Comparison of ENCODE assay signal across 14 cellular contexts in genomic region chr2:84912984-84913383, GRCh38. TPM values are rescaled to one million over a fixed set of nuclear protein-coding genes. Genes with fewer than 3 reads are reported as not detected.
DNase-seq lines count a peak whose midpoint lies in the region; ATAC-seq and TF ChIP-seq lines count a peak whose summit lies in the region.
"Had no signal": no experiment of that assay in that cellular context is flagged by ENCODE, and none has a peak within 500 bp of the region (broad histone marks: within the 10 kb centered on the region; RNA-seq: fewer than 3 reads in every experiment).

No MANE protein-coding gene starts in this region.

- peak; percentile 30 for DNase-seq in right atrium auricular region (ENCODE audit: low spot score)
- DNase-seq in right cardiac atrium: no peak
- DNase-seq in colonic mucosa: peak; percentile 21
- DNase-seq in mucosa of descending colon: peak in 1 of 3 donors; percentile 41
- DNase-seq: BE2C; CD4-positive, alpha-beta memory T cell; DMS79; H7 had no signal

- H3K36me3 ChIP-seq in right atrium auricular region (no peaks in the 10 kb centered on the region), colonic mucosa (no peaks in the 10 kb centered on the region), mucosa of descending colon (ENCODE audit: low read depth) (no peaks in the 10 kb centered on the region)
- H3K36me3 ChIP-seq: BE2C had no signal

- intact Hi-C loops in right cardiac atrium (cut with DNase I): no loop called here
- intact Hi-C loops in colonic mucosa (cut with DNase I): no loop called here
- intact Hi-C loops in mucosa of descending colon (cut with DNase I, micrococcal nuclease): no loop called here

- TF ChIP-seq CTCF in right atrium auricular region (IDR thresholded peaks at IDR 0.05) (no peak), colonic mucosa (IDR thresholded peaks at IDR 0.05) (no peak), mucosa of descending colon (IDR thresholded peaks at IDR 0.05) (no peak)

- H3K9me3 ChIP-seq in right atrium auricular region (no peaks in the 10 kb centered on the region), right cardiac atrium (ENCODE audit: control insufficient read depth, low read length) (no peaks in the 10 kb centered on the region), colonic mucosa (no peaks in the 10 kb centered on the region), mucosa of descending colon (no peaks in the 10 kb centered on the region)
- H3K9me3 ChIP-seq: A549, BE2C had no signal

- H3K27me3 ChIP-seq in right atrium auricular region (no peaks in the 10 kb centered on the region), right cardiac atrium (ENCODE audit: control insufficient read depth, insufficient read depth) (no peaks in the 10 kb centered on the region), colonic mucosa (no peaks in the 10 kb centered on the region)
- H3K27me3 ChIP-seq: BE2C had no signal

- no peak overlapping the region for H3K27ac ChIP-seq in right atrium auricular region
- H3K27ac ChIP-seq in right cardiac atrium (ENCODE audit: low read length): no peak overlapping the region
- H3K27ac ChIP-seq in colonic mucosa: no peak overlapping the region
- H3K27ac ChIP-seq: A549, C4-2B had no signal

- ATAC-seq in right cardiac atrium: no peak
- ATAC-seq in mucosa of descending colon: peak; percentile 88
- ATAC-seq in esophagus mucosa: no peak
- no peak for ATAC-seq in GM19452 (IDR thresholded peaks at IDR 0.05; ENCODE audit: unreplicated experiment)
- ATAC-seq: A549, GM12878, GM23338 had no signal

- no peak overlapping the region for H3K4me3 ChIP-seq in right atrium auricular region
- no peak overlapping the region for H3K4me3 ChIP-seq in right cardiac atrium (ENCODE audit: low read length)
- no peak overlapping the region for H3K4me3 ChIP-seq in colonic mucosa
- no peak overlapping the region for H3K4me3 ChIP-seq in mucosa of descending colon
- H3K4me3 ChIP-seq: A549, GM12878, GM23338 had no signal

- 94% methylated on average over 4 of the region's 4 CpGs for WGBS in right cardiac atrium

- H3K4me1 ChIP-seq in right atrium auricular region: no peaks in the 10 kb centered on the region
- H3K4me1 ChIP-seq in right cardiac atrium (ENCODE audit: control insufficient read depth, insufficient read depth, low read length): no peaks in the 10 kb centered on the region
- no peaks in the 10 kb centered on the region for H3K4me1 ChIP-seq in colonic mucosa
- peaks cover 9% of the 10 kb centered on the region for H3K4me1 ChIP-seq in mucosa of descending colon (ENCODE audit: low read depth)
- H3K4me1 ChIP-seq: BE2C had no signal

- H3K9ac ChIP-seq in colonic mucosa (ENCODE audit: low read depth in 2 of 2, low read length in 2 of 2): no peak overlapping the region

RNA-seq across cellular contexts. Expression of gene TMSB10, which starts 7.5 kb away (rescaled TPM):
- total RNA-seq in right atrium auricular region (1,000 to 10,000 TPM; 1,113 to 1,769 TPM), right cardiac atrium (100 to 1,000 TPM; 341 to 630 (median 483) TPM), colonic mucosa (1,000 to 10,000 TPM; 2,226 to 3,150 TPM), mucosa of descending colon (1,000 to 10,000 TPM in 2 of 3 donors, 100 to 1,000 TPM in 1; 798 to 2,724 (median 1,605) TPM), esophagus mucosa (1,660 TPM)
- 805 TPM for polyA plus RNA-seq in right cardiac atrium

RNA-seq across cellular contexts. Expression of gene TRABD2A, which starts 32.1 kb away (rescaled TPM):
- total RNA-seq in right atrium auricular region (1 to 10 TPM; 1.2 to 1.7 TPM), right cardiac atrium (1 to 10 TPM in 1 of 4 donors, under 1 TPM in 3; 0.29 to 1.3 (median 0.71) TPM), colonic mucosa (100 to 1,000 TPM in 1 of 2 donors, 10 to 100 TPM in 1; 88.1 to 158 TPM), mucosa of descending colon (100 to 1,000 TPM in 1 of 3 donors, 10 to 100 TPM in 2; 40.2 to 132 (median 63.2) TPM), esophagus mucosa (0.24 TPM)
- polyA plus RNA-seq in right cardiac atrium: 0.50 TPM

RNA-seq across cellular contexts. Expression of gene KCMF1, which starts 58.0 kb away (rescaled TPM):
- 10 to 100 TPM; 53.1 to 69.5 TPM for total RNA-seq in right atrium auricular region
- 10 to 100 TPM; 71.5 to 97.1 (median 88.5) TPM for total RNA-seq in right cardiac atrium
- polyA plus RNA-seq in right cardiac atrium: 28.2 TPM
- total RNA-seq in colonic mucosa: 100 to 1,000 TPM in 1 of 2 donors, 10 to 100 TPM in 1; 96.2 to 118 TPM
- 10 to 100 TPM; 73.0 to 95.2 (median 85.0) TPM for total RNA-seq in mucosa of descending colon
- total RNA-seq in esophagus mucosa: 80.7 TPM

Comparison
In these comparisons a context has a peak if more than half of its experiments do, and no peak if none do; other contexts are left out.
1. DNase-seq: peak in right atrium auricular region (single experiment) and colonic mucosa (single experiment); none in right cardiac atrium (0 of 3).
2. RNA of gene TRABD2A, which starts 32.1 kb away (total RNA-seq): 88.1 to 158 TPM in colonic mucosa and 40.2 to 132 TPM in mucosa of descending colon; 1.2 to 1.7 TPM in right atrium auricular region, 0.29 to 1.3 TPM in right cardiac atrium and 0.24 TPM in esophagus mucosa (single experiment); every median in the first group is over 10 times any median in the second.